In genomic region chr5:142439208-142439607, GRCh38 we compare ENCODE assay signal across 18 cellular contexts.
DNase-seq lines count a peak whose midpoint lies in the region; ATAC-seq and TF ChIP-seq lines count a peak whose summit lies in the region.
"Had no signal": no experiment of that assay in that cellular context is flagged by ENCODE, and none has a peak within 500 bp of the region (broad histone marks: within the 10 kb centered on the region; RNA-seq: fewer than 3 reads in every experiment).

No MANE protein-coding gene starts in this region.

- CTCF ChIA-PET in activated naive CD4-positive, alpha-beta T cell treated with anti-CD3 and anti-CD28 coated beads for 36 hours (lab: Charles Lee) = interaction anchor here (0.6 to 1.3 kb wide), 4 partner anchors 148 to 532 kb away, joined by 3 to 4 read pairs (median 4); no protein-coding TSS in a partner anchor

- no peaks in the 10 kb centered on the region for H4K20me1 ChIP-seq in fibroblast of lung (ENCODE audit: control insufficient read depth, extremely low read depth, insufficient read depth, low read length)

- H3K4me2 ChIP-seq in fibroblast of lung (ENCODE audit: extremely low read depth, insufficient read depth, low read length) = peak overlapping the region; percentile 2

- H3K79me2 ChIP-seq in fibroblast of lung (ENCODE audit: control insufficient read depth, insufficient read depth, low read length) = no peaks in the 10 kb centered on the region

- TF ChIP-seq EP300 in upper lobe of left lung (IDR thresholded peaks at IDR 0.05) = peak in 1 of 4 donors; percentile 27

- intact Hi-C loops in activated naive CD4-positive, alpha-beta T cell treated with anti-CD3 and anti-CD28 coated beads for 36 hours (cut with micrococcal nuclease) = no loop called here

- H3K27me3 ChIP-seq in SJCRH30 = no peaks in the 10 kb centered on the region
- no peaks in the 10 kb centered on the region for H3K27me3 ChIP-seq in fibroblast of lung (ENCODE audit: control insufficient read depth, insufficient read depth, low read length)
- no peaks in the 10 kb centered on the region for H3K27me3 ChIP-seq in upper lobe of left lung
- H3K27me3 ChIP-seq: ascending aorta, testis had no signal

- no peak overlapping the region for H3K9ac ChIP-seq in fibroblast of lung (ENCODE audit: insufficient read depth, low read length)

- no peaks in the 10 kb centered on the region for H3K9me3 Mint-ChIP-seq in mesothelial cell of epicardium
- no peaks in the 10 kb centered on the region for H3K9me3 Mint-ChIP-seq in activated naive CD4-positive, alpha-beta T cell treated with anti-CD3 and anti-CD28 coated beads for 36 hours
- H3K9me3 Mint-ChIP-seq: natural killer cell treated with Interleukin-12 subunit alpha and Interleukin-12 subunit beta and Interleukin-15 and Interleukin-18, amount 100 ng/mL, for 72 hours had no signal

- TF ChIP-seq CTCF in fibroblast of lung (conservative IDR thresholded peaks at IDR 0.05 in 1 of 2, IDR thresholded peaks at IDR 0.05 in 1 of 2; ENCODE audit: low read depth in 1 of 2, low read length in 2 of 2) = no peak
- no peak for TF ChIP-seq CTCF in mesothelial cell of epicardium (IDR thresholded peaks at IDR 0.05; ENCODE audit: unreplicated experiment)
- TF ChIP-seq CTCF in upper lobe of left lung (IDR thresholded peaks at IDR 0.05) = no peak

- H3K36me3 ChIP-seq in SJCRH30 (no peaks in the 10 kb centered on the region), fibroblast of lung (ENCODE audit: control insufficient read depth, insufficient read depth, low read length) (no peaks in the 10 kb centered on the region), upper lobe of left lung (no peaks in the 10 kb centered on the region)
- H3K36me3 ChIP-seq: ascending aorta had no signal

- no peak overlapping the region for H3K4me3 ChIP-seq in SJCRH30
- H3K4me3 ChIP-seq in fibroblast of lung (replicated peaks in 1 of 4; ENCODE audit: control extremely low read depth in 1 of 4, insufficient read depth in 1 of 4, low read depth in 3 of 4, low read length in 4 of 4) = no peak overlapping the region
- H3K4me3 ChIP-seq in upper lobe of left lung = no peak overlapping the region
- H3K4me3 ChIP-seq: ascending aorta, dorsolateral prefrontal cortex, testis had no signal

- H3K27ac ChIP-seq in SJCRH30 (no peak overlapping the region), fibroblast of lung (ENCODE audit: insufficient read depth, low read length) (no peak overlapping the region), upper lobe of left lung (peak overlapping the region in 3 of 4 donors; percentile 33 to 48 (median 43))
- H3K27ac ChIP-seq: ascending aorta, testis had no signal

- H3K27me3 Mint-ChIP-seq in mesothelial cell of epicardium (ENCODE audit: low read depth) = no peaks in the 10 kb centered on the region
- peaks cover 2% of the 10 kb centered on the region for H3K27me3 Mint-ChIP-seq in activated naive CD4-positive, alpha-beta T cell treated with anti-CD3 and anti-CD28 coated beads for 36 hours (ENCODE audit: low read depth)

- peaks cover 36% of the 10 kb centered on the region for H3K4me1 Mint-ChIP-seq in mesothelial cell of epicardium
- peaks cover 12% of the 10 kb centered on the region for H3K4me1 Mint-ChIP-seq in activated naive CD4-positive, alpha-beta T cell treated with anti-CD3 and anti-CD28 coated beads for 36 hours (ENCODE audit: low read depth)

- no peaks in the 10 kb centered on the region for H3K36me3 Mint-ChIP-seq in mesothelial cell of epicardium
- no peaks in the 10 kb centered on the region for H3K36me3 Mint-ChIP-seq in activated naive CD4-positive, alpha-beta T cell treated with anti-CD3 and anti-CD28 coated beads for 36 hours (ENCODE audit: low read depth)
- H3K36me3 Mint-ChIP-seq: natural killer cell treated with Interleukin-12 subunit alpha and Interleukin-12 subunit beta and Interleukin-15 and Interleukin-18, amount 100 ng/mL, for 72 hours had no signal

- TF ChIP-seq POLR2A in upper lobe of left lung (IDR thresholded peaks at IDR 0.05) = no peak

- ATAC-seq in upper lobe of left lung (ENCODE audit: low FRiP score in 2 of 2) = no peak
- ATAC-seq in HG03045 (IDR thresholded peaks at IDR 0.05; ENCODE audit: unreplicated experiment) = no peak
- no peak for ATAC-seq in GM21717 (IDR thresholded peaks at IDR 0.05; ENCODE audit: unreplicated experiment)
- ATAC-seq: activated CD4-positive, CD25-positive, alpha-beta regulatory T cell treated with anti-CD3 and anti-CD28 coated beads, Interleukin-2, amount 50 U/mL, for 24 hours; left lobe of liver; natural killer cell treated with Interleukin-12 subunit alpha and Interleukin-12 subunit beta and Interleukin-15 and Interleukin-18, amount 100 ng/mL, for 72 hours had no signal

- no peak overlapping the region for H2AFZ ChIP-seq in fibroblast of lung (ENCODE audit: low read length)

- WGBS in upper lobe of left lung, 2 donors = 81 to 85% methylated on average over 5 of the region's 5 CpGs

- no peak overlapping the region for H3K4me3 Mint-ChIP-seq in mesothelial cell of epicardium
- H3K4me3 Mint-ChIP-seq in activated naive CD4-positive, alpha-beta T cell treated with anti-CD3 and anti-CD28 coated beads for 36 hours = no peak overlapping the region
- H3K4me3 Mint-ChIP-seq: natural killer cell treated with Interleukin-12 subunit alpha and Interleukin-12 subunit beta and Interleukin-15 and Interleukin-18, amount 100 ng/mL, for 72 hours had no signal

- H3K9me3 ChIP-seq in SJCRH30 (replicated peaks) (no peaks in the 10 kb centered on the region), fibroblast of lung (ENCODE audit: control insufficient read depth, insufficient read depth, low read depth, low read length) (no peaks in the 10 kb centered on the region), upper lobe of left lung (no peaks in the 10 kb centered on the region)
- H3K9me3 ChIP-seq: ascending aorta, testis had no signal

- H3K4me1 ChIP-seq in SJCRH30 (peaks cover 20% of the 10 kb centered on the region), fibroblast of lung (ENCODE audit: control insufficient read depth, extremely low read depth, insufficient read depth, low read length) (peaks cover 9% of the 10 kb centered on the region), upper lobe of left lung (peaks cover 0 to 17% (median 0%) of the 10 kb centered on the region in 4 donors)
- H3K4me1 ChIP-seq: ascending aorta had no signal

- peak overlapping the region; percentile 27 for H3K27ac Mint-ChIP-seq in mesothelial cell of epicardium
- H3K27ac Mint-ChIP-seq in activated naive CD4-positive, alpha-beta T cell treated with anti-CD3 and anti-CD28 coated beads for 36 hours = no peak overlapping the region
- H3K27ac Mint-ChIP-seq: natural killer cell treated with Interleukin-12 subunit alpha and Interleukin-12 subunit beta and Interleukin-15 and Interleukin-18, amount 100 ng/mL, for 72 hours had no signal

- DNase-seq in SJCRH30 (peak; percentile 44 to 67), fibroblast of lung (ENCODE audit: low read depth in 2 of 2) (no peak), mesothelial cell of epicardium (ENCODE audit: low spot score in 2 of 2, unreplicated experiment in 2 of 2) (no peak), upper lobe of left lung (no peak)
- DNase-seq in activated naive CD4-positive, alpha-beta T cell treated with anti-CD3 and anti-CD28 coated beads for 36 hours = no peak
- DNase-seq: activated effector memory CD4-positive, alpha-beta T cell treated with Interleukin-2 at 50 U/mL for 16 hours; dorsolateral prefrontal cortex; NCI-H1694; NCI-H345; SHP77; stimulated activated CD4-positive, alpha-beta T cell treated with anti-CD3 and anti-CD28 coated beads, Interleukin-4, amount 100 ng/mL, for 1 hour; testis had no signal

Comparison
In these comparisons a context has a peak if more than half of its experiments do, and no peak if none do; other contexts are left out.
1. DNase-seq: peak in SJCRH30 (2 of 2); none in fibroblast of lung (0 of 2), mesothelial cell of epicardium (0 of 2), upper lobe of left lung (0 of 2) and activated naive CD4-positive, alpha-beta T cell treated with anti-CD3 and anti-CD28 coated beads for 36 hours (single experiment).
2. H3K27ac ChIP-seq: peak in upper lobe of left lung (3 of 4); none in SJCRH30 (single experiment) and fibroblast of lung (single experiment).